In the genomic region with DNA sequence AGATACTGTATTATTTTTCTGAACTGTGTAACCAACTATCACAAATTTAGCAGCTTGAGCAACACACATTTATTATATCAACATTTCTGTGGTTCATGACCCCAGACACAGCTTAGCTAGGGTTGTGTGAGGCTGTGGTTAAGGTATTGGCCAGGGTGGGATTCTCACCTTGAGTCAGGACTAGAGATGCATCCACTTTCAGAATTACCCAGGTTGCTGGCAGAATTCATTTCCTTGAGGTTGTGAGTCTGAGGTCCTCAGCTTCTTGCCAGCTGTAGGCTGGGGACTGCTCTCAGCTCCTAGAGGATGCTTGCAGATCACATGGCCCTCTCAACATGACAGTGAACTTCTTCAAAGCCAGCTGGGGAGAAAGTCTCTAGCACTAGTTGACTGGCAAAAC, we compare ENCODE assay signal across 15 cellular contexts.
DNase-seq lines count a peak whose midpoint lies in the region; ATAC-seq and TF ChIP-seq lines count a peak whose summit lies in the region.
"Had no signal": no experiment of that assay in that cellular context is flagged by ENCODE, and none has a peak within 500 bp of the region (broad histone marks: within the 10 kb centered on the region; RNA-seq: fewer than 3 reads in every experiment).

No MANE protein-coding gene starts in this region.

- POLR2A ChIA-PET in CD4-positive, alpha-beta memory T cell (lab: Charles Lee; ENCODE audit: partially characterized antibody) = no interaction called here

- no peaks in the 10 kb centered on the region for H3K9me3 ChIP-seq in CD4-positive, alpha-beta memory T cell (ENCODE audit: control insufficient read depth in 1 of 2, low read length in 2 of 2)
- H3K9me3 ChIP-seq in T-helper 17 cell (ENCODE audit: control insufficient read depth, low read length, poor library complexity, severe bottlenecking) (no peaks in the 10 kb centered on the region), HAP-1 (no peaks in the 10 kb centered on the region)
- H3K9me3 ChIP-seq: ascending aorta, BLaER1, upper lobe of right lung had no signal

- no peaks in the 10 kb centered on the region for H3K27me3 Mint-ChIP-seq in CD4-positive, alpha-beta memory T cell
- no peaks in the 10 kb centered on the region for H3K27me3 Mint-ChIP-seq in T-helper 17 cell
- H3K27me3 Mint-ChIP-seq: memory B cell had no signal

- H3K4me1 ChIP-seq in CD4-positive, alpha-beta memory T cell (ENCODE audit: insufficient read depth, low read length) = no peaks in the 10 kb centered on the region
- no peaks in the 10 kb centered on the region for H3K4me1 ChIP-seq in HAP-1
- H3K4me1 ChIP-seq: ascending aorta, BLaER1, spleen, upper lobe of right lung had no signal

- H3K27ac ChIP-seq in CD4-positive, alpha-beta memory T cell (ENCODE audit: low read depth, low read length) = no peak overlapping the region
- H3K27ac ChIP-seq: ascending aorta, BLaER1, spleen, upper lobe of right lung had no signal

- no peak for TF ChIP-seq CTCF in omental fat pad (IDR thresholded peaks at IDR 0.05)

- H3K36me3 Mint-ChIP-seq in CD4-positive, alpha-beta memory T cell = peaks cover 16 to 24% of the 10 kb centered on the region in 2 donors
- H3K36me3 Mint-ChIP-seq in T-helper 17 cell (ENCODE audit: low read depth) = peaks cover 4% of the 10 kb centered on the region

- intact Hi-C loops in CD4-positive, alpha-beta memory T cell (cut with micrococcal nuclease) = no loop called here

- H3K27me3 ChIP-seq in CD4-positive, alpha-beta memory T cell (ENCODE audit: insufficient read depth, low read length) = no peaks in the 10 kb centered on the region
- H3K27me3 ChIP-seq in HAP-1 (ENCODE audit: low read depth) = no peaks in the 10 kb centered on the region
- H3K27me3 ChIP-seq: ascending aorta, BLaER1, spleen, upper lobe of right lung had no signal

- CTCF ChIA-PET in CD4-positive, alpha-beta memory T cell (lab: Charles Lee; ENCODE audit: partially characterized antibody) = no interaction called here

- H3K36me3 ChIP-seq in CD4-positive, alpha-beta memory T cell (ENCODE audit: insufficient read depth, low read length) = no peaks in the 10 kb centered on the region
- no peaks in the 10 kb centered on the region for H3K36me3 ChIP-seq in HAP-1 (replicated peaks)
- H3K36me3 ChIP-seq: ascending aorta, BLaER1, upper lobe of right lung had no signal

- H3K4me3 Mint-ChIP-seq in CD4-positive, alpha-beta memory T cell = no peak overlapping the region
- H3K4me3 Mint-ChIP-seq in T-helper 17 cell = no peak overlapping the region
- H3K4me3 Mint-ChIP-seq: H9, memory B cell had no signal

- H3K4me3 ChIP-seq in CD4-positive, alpha-beta memory T cell (ENCODE audit: low read length in 2 of 2) = no peak overlapping the region
- H3K4me3 ChIP-seq in Jurkat, Clone E6-1 (ENCODE audit: low read length) = no peak overlapping the region
- no peak overlapping the region for H3K4me3 ChIP-seq in HAP-1
- H3K4me3 ChIP-seq: ascending aorta, BLaER1, spleen, upper lobe of right lung had no signal

- ATAC-seq in GM18873 (IDR thresholded peaks at IDR 0.05; ENCODE audit: low FRiP score, unreplicated experiment) = peak; percentile 72
- ATAC-seq in HG02642 (IDR thresholded peaks at IDR 0.05; ENCODE audit: poor library complexity, unreplicated experiment) = peak; percentile 92
- no peak for ATAC-seq in omental fat pad (ENCODE audit: low FRiP score)
- no peak for ATAC-seq in T-helper 17 cell
- ATAC-seq: upper lobe of right lung had no signal

- H3K27ac Mint-ChIP-seq in CD4-positive, alpha-beta memory T cell = peak overlapping the region in 4 of 7 donors; percentile 1 to 42 (median 12)
- no peak overlapping the region for H3K27ac Mint-ChIP-seq in T-helper 17 cell
- H3K27ac Mint-ChIP-seq: memory B cell had no signal

- peaks cover 0 to 8% (median 5%) of the 10 kb centered on the region in 4 donors for H3K4me1 Mint-ChIP-seq in CD4-positive, alpha-beta memory T cell
- H3K4me1 Mint-ChIP-seq in T-helper 17 cell = peaks cover 3% of the 10 kb centered on the region
- H3K4me1 Mint-ChIP-seq: H9 had no signal

- peaks cover 0 to 6% (median under 1%) of the 10 kb centered on the region in 8 donors for H3K9me3 Mint-ChIP-seq in CD4-positive, alpha-beta memory T cell
- H3K9me3 Mint-ChIP-seq: memory B cell had no signal

- in situ Hi-C loops in HAP-1 (cut with MboI; ENCODE audit: low sequenced_read_pairs) = no loop called here

- DNase-seq in CD4-positive, alpha-beta memory T cell = no peak
- peak; percentile 5 for DNase-seq in Jurkat, Clone E6-1 (ENCODE audit: low read depth, low spot score)
- DNase-seq in omental fat pad (ENCODE audit: low spot score) = no peak
- no peak for DNase-seq in T-helper 17 cell
- DNase-seq in NCI-H2107 (lab: John Stamatoyannopoulos, UW) = no peak
- DNase-seq in HAP-1 (ENCODE audit: low spot score in 2 of 2) = no peak
- DNase-seq: H9, NCI-H1694 treated with DMSO at 0.1 percent for 48 hours, spleen, upper lobe of right lung had no signal

Comparison
In these comparisons a context has a peak if more than half of its experiments do, and no peak if none do; other contexts are left out.
1. ATAC-seq: peak in GM18873 (single experiment) and HG02642 (single experiment); none in omental fat pad (single experiment) and T-helper 17 cell (single experiment).